Comparison of ENCODE assay signal across 22 cellular contexts in genomic region chr20:8664778-8665177, GRCh38.
DNase-seq lines count a peak whose midpoint lies in the region; ATAC-seq, FAIRE-seq and TF ChIP-seq lines count a peak whose summit lies in the region.
"Had no signal": no experiment of that assay in that cellular context is flagged by ENCODE, and none has a peak within 500 bp of the region (broad histone marks: within the 10 kb centered on the region; RNA-seq: fewer than 3 reads in every experiment).

No MANE protein-coding gene starts in this region.

- no peak overlapping the region for H2BK20ac ChIP-seq in H1 (ENCODE audit: low read length)

- no peaks in the 10 kb centered on the region for H3K79me1 ChIP-seq in H1 (ENCODE audit: low read depth, low read length)

- peak; percentile 11 to 36; a peak in 2 of 5 replicates for TF ChIP-seq RAD21 in A549 (conservative IDR thresholded peaks at IDR 0.05 in 1 of 2, IDR thresholded peaks at IDR 0.05 in 1 of 2)
- TF ChIP-seq RAD21 in H1 (IDR thresholded peaks at IDR 0.05 in 1 of 2, conservative IDR thresholded peaks at IDR 0.05 in 1 of 2; ENCODE audit: low read depth in 2 of 2, low read length in 2 of 2): peak; percentile 49 to 55

- 0 out of 2 replicates have a peak, but pooled peaks cover 6% of the 10 kb centered on the region for H3K27me3 ChIP-seq in OCI-LY3 (ENCODE audit: low read depth, low read length)
- H3K27me3 ChIP-seq in H1 (replicated peaks in 1 of 4; ENCODE audit: control insufficient read depth in 3 of 4, extremely low read depth in 1 of 4, insufficient read depth in 3 of 4, low read length in 3 of 4): no peaks in the 10 kb centered on the region
- H3K27me3 ChIP-seq: ascending aorta, colonic mucosa had no signal

- H3K27ac Mint-ChIP-seq in activated CD4-positive, alpha-beta T cell treated with anti-CD3 and anti-CD28 coated beads for 36 hours: no peak overlapping the region
- no peak overlapping the region for H3K27ac Mint-ChIP-seq in stimulated activated naive CD8-positive, alpha-beta T cell treated with anti-CD3 and anti-CD28 coated beads, Interleukin-15, amount 100 ng/mL, for 72 hours
- H3K27ac Mint-ChIP-seq: naive thymus-derived CD4-positive, alpha-beta T cell had no signal

- 0 out of 3 replicates have a peak, but pooled peaks have one; percentile 14 for TF ChIP-seq CTCF in A549 (IDR thresholded peaks at IDR 0.05)
- TF ChIP-seq CTCF in GM12872 (IDR thresholded peaks at IDR 0.05; ENCODE audit: insufficient read depth, low read depth, low read length): peak; percentile 22; the same call in 1 of the 3 replicates
- peak; percentile 78 for TF ChIP-seq CTCF in OCI-LY3 (IDR thresholded peaks at IDR 0.05; ENCODE audit: low read depth, low read length)
- peak in 2 of 3 experiments; percentile 35 to 38; a peak in 3 of 4 replicates for TF ChIP-seq CTCF in H1 (IDR thresholded peaks at IDR 0.05; ENCODE audit: control extremely low read depth in 1 of 3, insufficient read depth in 1 of 3, low read depth in 1 of 3, low read length in 3 of 3)

- H3K27me3 Mint-ChIP-seq in activated CD4-positive, alpha-beta T cell treated with anti-CD3 and anti-CD28 coated beads for 36 hours: no peaks in the 10 kb centered on the region
- H3K27me3 Mint-ChIP-seq in stimulated activated naive CD8-positive, alpha-beta T cell treated with anti-CD3 and anti-CD28 coated beads, Interleukin-15, amount 100 ng/mL, for 72 hours: no peaks in the 10 kb centered on the region
- H3K27me3 Mint-ChIP-seq: naive thymus-derived CD4-positive, alpha-beta T cell had no signal

- H2AK5ac ChIP-seq in H1 (ENCODE audit: low read depth, low read length): no peak overlapping the region

- no peak overlapping the region for H3K4me3 Mint-ChIP-seq in activated CD4-positive, alpha-beta T cell treated with anti-CD3 and anti-CD28 coated beads for 36 hours
- H3K4me3 Mint-ChIP-seq in stimulated activated naive CD8-positive, alpha-beta T cell treated with anti-CD3 and anti-CD28 coated beads, Interleukin-15, amount 100 ng/mL, for 72 hours: no peak overlapping the region
- H3K4me3 Mint-ChIP-seq: naive thymus-derived CD4-positive, alpha-beta T cell had no signal

- H4K91ac ChIP-seq in H1 (replicated peaks; ENCODE audit: insufficient read length, low read length): no peak overlapping the region

- FAIRE-seq in A549 (lab: Jason Lieb, UNC) (no peak), H1 (lab: Jason Lieb, UNC) (peak; percentile 58)
- FAIRE-seq: GM12892 had no signal

- H3K27ac ChIP-seq in A549: no peak overlapping the region
- no peak overlapping the region for H3K27ac ChIP-seq in OCI-LY3 (ENCODE audit: low read length)
- no peak overlapping the region for H3K27ac ChIP-seq in H1 (ENCODE audit: low read depth, low read length)
- H3K27ac ChIP-seq: ascending aorta, colonic mucosa, KMS-11, skin epidermis had no signal

- no peak overlapping the region for H2BK12ac ChIP-seq in H1 (ENCODE audit: low read depth, low read length)

- no peak overlapping the region for H3K23ac ChIP-seq in H1 (ENCODE audit: insufficient read length)

- H3K4me2 ChIP-seq in A549: no peak overlapping the region
- H3K4me2 ChIP-seq in OCI-LY3 (ENCODE audit: low read length): no peak overlapping the region; the same call in 1 of the 2 replicates
- no peak overlapping the region for H3K4me2 ChIP-seq in H1 (ENCODE audit: insufficient read depth in 1 of 2, low read depth in 2 of 2, low read length in 2 of 2)
- H3K4me2 ChIP-seq: KMS-11 had no signal

- CTCF ChIA-PET in A549 (lab: Yijun Ruan, JAX): no interaction called here
- CTCF ChIA-PET in H1 (lab: Charles Lee; ENCODE audit: partially characterized antibody): interaction anchor here (0.8 to 2.0 kb wide), 11 partner anchors 8 to 777 kb away, joined by 3 to 8 read pairs (median 3); no protein-coding TSS in a partner anchor
- CTCF ChIA-PET in activated CD4-positive, alpha-beta T cell treated with anti-CD3 and anti-CD28 coated beads for 36 hours (lab: Charles Lee): no interaction called here

- ATAC-seq in A549: peak in 1 of 2 experiments; percentile 72; a peak in 2 of 6 replicates
- ATAC-seq in activated CD4-positive, alpha-beta T cell treated with anti-CD3 and anti-CD28 coated beads for 36 hours: no peak
- ATAC-seq in stimulated activated naive CD8-positive, alpha-beta T cell treated with anti-CD3 and anti-CD28 coated beads, Interleukin-15, amount 100 ng/mL, for 72 hours: no peak
- ATAC-seq: naive thymus-derived CD4-positive, alpha-beta T cell had no signal

- no peaks in the 10 kb centered on the region for H3K23me2 ChIP-seq in H1 (ENCODE audit: low read depth, low read length)

- H3K18ac ChIP-seq in H1 (ENCODE audit: extremely low read depth, low read length): no peak overlapping the region

- no peaks in the 10 kb centered on the region for H3K9me3 Mint-ChIP-seq in activated CD4-positive, alpha-beta T cell treated with anti-CD3 and anti-CD28 coated beads for 36 hours (ENCODE audit: low read depth)
- H3K9me3 Mint-ChIP-seq in stimulated activated naive CD8-positive, alpha-beta T cell treated with anti-CD3 and anti-CD28 coated beads, Interleukin-15, amount 100 ng/mL, for 72 hours: no peaks in the 10 kb centered on the region

- no peaks in the 10 kb centered on the region for H4K20me1 ChIP-seq in OCI-LY3 (ENCODE audit: insufficient read depth, low read length)
- H4K20me1 ChIP-seq in H1 (replicated peaks in 1 of 2; ENCODE audit: control insufficient read depth in 1 of 2, insufficient read depth in 2 of 2, low read length in 2 of 2): no peaks in the 10 kb centered on the region

- H2AFZ ChIP-seq in OCI-LY3 (ENCODE audit: low read depth, low read length) (no peak overlapping the region), H1 (ENCODE audit: low read length) (no peak overlapping the region)

- no peak overlapping the region for H2BK15ac ChIP-seq in H1 (ENCODE audit: low read length)

- H4K5ac ChIP-seq in H1 (ENCODE audit: insufficient read length, low read depth, low read length): no peak overlapping the region

- H3K79me2 ChIP-seq in OCI-LY3 (ENCODE audit: low read length): no peaks in the 10 kb centered on the region
- no peaks in the 10 kb centered on the region for H3K79me2 ChIP-seq in H1 (ENCODE audit: control insufficient read depth in 1 of 2, insufficient read depth in 2 of 2, low read length in 2 of 2)

- H3K56ac ChIP-seq in H1 (replicated peaks; ENCODE audit: insufficient read length, low read depth, low read length): no peak overlapping the region

- H3K9ac ChIP-seq in OCI-LY3 (ENCODE audit: low read length): no peak overlapping the region
- no peak overlapping the region for H3K9ac ChIP-seq in H1 (replicated peaks in 1 of 4; ENCODE audit: extremely low read depth in 1 of 4, low read depth in 3 of 4, low read length in 3 of 4)
- H3K9ac ChIP-seq: KMS-11 had no signal

- 15% methylated on average over 4 of the region's 4 CpGs for WGBS in A549 (ENCODE audit: missing lambda C conversion rate)
- WGBS in H1 (ENCODE audit: extremely low coverage in 1 of 2, insufficient coverage in 1 of 2, insufficient read length in 1 of 2, insufficient replicate concordance in 2 of 2, low coverage in 1 of 2, low lambda C conversion rate in 2 of 2, missing lambda C conversion rate in 1 of 2), 2 experiments: 75% methylated on average over 4 of the region's 4 CpGs; no CpG with 5 or more reads in 1 of the 2 experiments

- H3K36me3 ChIP-seq in OCI-LY3 (replicated peaks; ENCODE audit: low read depth, low read length) (no peaks in the 10 kb centered on the region), H1 (ENCODE audit: control insufficient read depth in 2 of 4, insufficient read depth in 4 of 4, low read length in 3 of 4) (no peaks in the 10 kb centered on the region)
- H3K36me3 ChIP-seq: ascending aorta, colonic mucosa had no signal

- no peak for TF ChIP-seq POLR2A in A549 (IDR thresholded peaks at IDR 0.05; ENCODE audit: low read length)
- no peak for TF ChIP-seq POLR2A in H1 (IDR thresholded peaks at IDR 0.05; ENCODE audit: control extremely low read depth in 1 of 2, low read depth in 2 of 2, low read length in 2 of 2)

- no peaks in the 10 kb centered on the region for H3K36me3 Mint-ChIP-seq in activated CD4-positive, alpha-beta T cell treated with anti-CD3 and anti-CD28 coated beads for 36 hours (ENCODE audit: low read depth)
- H3K36me3 Mint-ChIP-seq: naive thymus-derived CD4-positive, alpha-beta T cell had no signal

- H2BK120ac ChIP-seq in H1 (replicated peaks; ENCODE audit: low read depth, low read length): no peak overlapping the region

- DNase-seq in A549 (ENCODE audit: low read depth in 1 of 2, low spot score in 1 of 2): peak; percentile 9
- DNase-seq in H1 (ENCODE audit: low read depth in 1 of 2, low spot score in 2 of 2): no peak
- no peak for DNase-seq in GM19240 (ENCODE audit: insufficient read length, low spot score)
- no peak for DNase-seq in NCI-H1694 (lab: John Stamatoyannopoulos, UW)
- DNase-seq in activated CD4-positive, alpha-beta T cell treated with anti-CD3 and anti-CD28 coated beads for 36 hours: no peak
- no peak for DNase-seq in stimulated activated naive CD8-positive, alpha-beta T cell treated with anti-CD3 and anti-CD28 coated beads, Interleukin-15, amount 100 ng/mL, for 72 hours
- DNase-seq: activated CD4-positive, alpha-beta T cell treated with anti-CD3 and anti-CD28 coated beads for 4 hours; activated CD8-positive, alpha-beta memory T cell treated with anti-CD3 and anti-CD28 coated beads, Interleukin-2, amount 50 U/mL, for 48 hours; colonic mucosa; COR-L47; EL; erythroblast; GOT3; mammary epithelial cell; naive thymus-derived CD4-positive, alpha-beta T cell; posterior cingulate gyrus had no signal

- H4K8ac ChIP-seq in H1 (ENCODE audit: extremely low read depth, insufficient read depth, low read length): no peak overlapping the region

- no peak for TF ChIP-seq EP300 in A549 (IDR thresholded peaks at IDR 0.05)
- TF ChIP-seq EP300 in H1 (IDR thresholded peaks at IDR 0.05; ENCODE audit: borderline replicate concordance in 1 of 2, low read depth in 2 of 2, low read length in 2 of 2): no peak

- no peak overlapping the region for H3K4me3 ChIP-seq in A549
- no peak overlapping the region for H3K4me3 ChIP-seq in OCI-LY3 (ENCODE audit: low read length)
- no peak overlapping the region for H3K4me3 ChIP-seq in H1 (ENCODE audit: extremely low read depth in 1 of 4, insufficient read depth in 2 of 4, low read depth in 3 of 4, low read length in 4 of 4)
- H3K4me3 ChIP-seq: ascending aorta, colonic mucosa, skin epidermis had no signal

- H2BK5ac ChIP-seq in H1 (ENCODE audit: low read depth, low read length): no peak overlapping the region

- H3K4me1 Mint-ChIP-seq in activated CD4-positive, alpha-beta T cell treated with anti-CD3 and anti-CD28 coated beads for 36 hours: no peaks in the 10 kb centered on the region
- H3K4me1 Mint-ChIP-seq in stimulated activated naive CD8-positive, alpha-beta T cell treated with anti-CD3 and anti-CD28 coated beads, Interleukin-15, amount 100 ng/mL, for 72 hours: no peaks in the 10 kb centered on the region

- H3K4me1 ChIP-seq in A549: no peaks in the 10 kb centered on the region
- no peaks in the 10 kb centered on the region for H3K4me1 ChIP-seq in OCI-LY3 (ENCODE audit: low read length)
- no peaks in the 10 kb centered on the region for H3K4me1 ChIP-seq in H1 (replicated peaks in 1 of 4; ENCODE audit: control insufficient read depth in 3 of 4, insufficient read depth in 4 of 4, low read length in 3 of 4)
- H3K4me1 ChIP-seq: ascending aorta, colonic mucosa had no signal

- POLR2A ChIA-PET in A549 (lab: Yijun Ruan, JAX) (no interaction called here), H1 (lab: Charles Lee; ENCODE audit: partially characterized antibody) (no interaction called here)
- POLR2A ChIA-PET in activated CD4-positive, alpha-beta T cell treated with anti-CD3 and anti-CD28 coated beads for 36 hours (lab: Charles Lee): no interaction called here

- intact Hi-C loops in activated CD4-positive, alpha-beta T cell treated with anti-CD3 and anti-CD28 coated beads for 36 hours (cut with DNase I, micrococcal nuclease): no loop called here

- H3K4ac ChIP-seq in H1 (replicated peaks; ENCODE audit: insufficient read length, low read depth, low read length): no peak overlapping the region

- H3K14ac ChIP-seq in H1 (ENCODE audit: insufficient read length): no peak overlapping the region

- no peaks in the 10 kb centered on the region for H3K9me3 ChIP-seq in A549
- H3K9me3 ChIP-seq in OCI-LY3 (ENCODE audit: insufficient read depth, low read length): no peaks in the 10 kb centered on the region
- H3K9me3 ChIP-seq in H1 (ENCODE audit: insufficient read depth in 2 of 2, low read depth in 1 of 2, low read length in 1 of 2): no peaks in the 10 kb centered on the region
- H3K9me3 ChIP-seq: ascending aorta, colonic mucosa had no signal

Comparison
In these comparisons a context has a peak if more than half of its experiments do, and no peak if none do; other contexts are left out.
1. DNase-seq: peak in A549 (2 of 2); none in H1 (0 of 2), GM19240 (single experiment), NCI-H1694 (single experiment), activated CD4-positive, alpha-beta T cell treated with anti-CD3 and anti-CD28 coated beads for 36 hours (single experiment) and stimulated activated naive CD8-positive, alpha-beta T cell treated with anti-CD3 and anti-CD28 coated beads, Interleukin-15, amount 100 ng/mL, for 72 hours (0 of 2).
2. CTCF ChIP-seq: peak in every context shown above with its lines; median percentile 78 in OCI-LY3; 36 in H1; 22 in GM12872; 14 in A549.
3. Of the 18 proteins assayed by ChIP-seq in both H1 and A549: peak only in H1: none; only in A549: none; in both: CTCF and RAD21; in neither: 16.